ENCODE assay signal across 8 cellular contexts in genomic region chrX:106009145-106009544, GRCh38. TPM values are rescaled to one million over a fixed set of nuclear protein-coding genes. Genes with fewer than 3 reads are reported as not detected.
"Had no signal": no experiment of that assay in that cellular context is flagged by ENCODE, and none has a peak within 500 bp of the region (broad histone marks: within the 10 kb centered on the region; RNA-seq: fewer than 3 reads in every experiment).

No MANE protein-coding gene starts in this region.

- ATAC-seq: GM12878 had no signal

- DNase-seq: GDM1, GF-D8 had no signal

- H3K4me3 ChIP-seq: GM12878 had no signal

- FAIRE-seq: G401.6, GM12878, GM12891, GM12892, GM18507, GM19239 had no signal

RNA-seq across cellular contexts. Expression of gene SERPINA7, which starts 29.4 kb away (rescaled TPM):
- total RNA-seq: GM12878 had no signal
- polyA plus RNA-seq: GM12878 had no signal
